In genomic region chr16:12034977-12035376, GRCh38 we compare ENCODE assay signal across 7 cellular contexts. TPM values are rescaled to one million over a fixed set of nuclear protein-coding genes. Genes with fewer than 3 reads are reported as not detected.
DNase-seq lines count a peak whose midpoint lies in the region; ATAC-seq and TF ChIP-seq lines count a peak whose summit lies in the region.
"Not testable (repeated sequence)": the region's sequence is repeated elsewhere in the genome, so short reads cannot be mapped to it uniquely, and the experiment has no call there.

No MANE protein-coding gene starts in this region.

- H3K4me1 ChIP-seq in ascending aorta = not testable (repeated sequence)
- H3K4me1 ChIP-seq in spleen = peaks cover 0 to 65% (median 14%) of the 10 kb centered on the region in 6 donors

- TF ChIP-seq POLR2A in spleen (IDR thresholded peaks at IDR 0.05) = not testable (repeated sequence)

- H3K9me3 Mint-ChIP-seq in Calu3 (ENCODE audit: low read depth, unreplicated experiment); memory B cell: not testable (repeated sequence)

- CTCF ChIA-PET in Calu3 (lab: Charles Lee) = not testable (repeated sequence)

- not testable (repeated sequence) for H3K36me3 ChIP-seq in ascending aorta
- H3K36me3 ChIP-seq in spleen = peaks cover 0 to 29% (median 0%) of the 10 kb centered on the region in 6 donors

- ATAC-seq in HG02610 (IDR thresholded peaks at IDR 0.05; ENCODE audit: unreplicated experiment) (peak; percentile 51), Right ventricle myocardium superior (ENCODE audit: poor library complexity) (peak; percentile 19), memory B cell (ENCODE audit: low read depth) (peak; percentile 42)

- peaks cover 40% of the 10 kb centered on the region for H3K4me1 Mint-ChIP-seq in Calu3 (ENCODE audit: low read depth, unreplicated experiment)
- peaks cover 57% of the 10 kb centered on the region for H3K4me1 Mint-ChIP-seq in memory B cell

- peak overlapping the region; percentile 46 to 65 for H3K27ac ChIP-seq in ascending aorta
- H3K27ac ChIP-seq in spleen = peak overlapping the region in 6 of 8 donors; percentile 57 to 84 (median 74)

- H3K27ac Mint-ChIP-seq in Calu3 (ENCODE audit: unreplicated experiment) (peak overlapping the region; percentile 33), memory B cell (peak overlapping the region; percentile 98)

- DNase-seq in Calu3; ascending aorta (ENCODE audit: low spot score in 2 of 2); Right ventricle myocardium superior; memory B cell (ENCODE audit: low spot score in 2 of 2); spleen: not testable (repeated sequence)
- peak; percentile 21 for DNase-seq in NOMO-1 treated with DMSO at 0.1 percent for 48 hours (lab: John Stamatoyannopoulos, UW; ENCODE audit: unreplicated experiment)

- BruUV-seq in Calu3 (replicated peaks; lab: Mats Ljungman, UMichigan) = not testable (repeated sequence)

- H3K9me3 ChIP-seq in ascending aorta, spleen: not testable (repeated sequence)

- intact Hi-C loops in Calu3 (cut with micrococcal nuclease; ENCODE audit: unreplicated experiment); ascending aorta (cut with DNase I); Right ventricle myocardium superior (cut with DNase I); spleen (cut with DNase I; ENCODE audit: low total_unique reads): not testable (repeated sequence)

- H3K4me3 Mint-ChIP-seq in Calu3 (ENCODE audit: low read depth, unreplicated experiment) = not testable (repeated sequence)
- H3K4me3 Mint-ChIP-seq in memory B cell = peak overlapping the region; percentile 24

- not testable (repeated sequence) for TF ChIP-seq CTCF in Calu3 (IDR thresholded peaks at IDR 0.05; ENCODE audit: unreplicated experiment); ascending aorta (IDR thresholded peaks at IDR 0.05); spleen (IDR thresholded peaks at IDR 0.05 in 8 of 11, conservative IDR thresholded peaks at IDR 0.05 in 3 of 11)

- H3K27me3 Mint-ChIP-seq in Calu3 (ENCODE audit: unreplicated experiment); memory B cell: not testable (repeated sequence)

- H3K27me3 ChIP-seq in ascending aorta; spleen (replicated peaks in 1 of 7): not testable (repeated sequence)

- 34 to 61% (median 48%) methylated on average over 7 of the region's 7 CpGs for WGBS in spleen, 5 donors

- not testable (repeated sequence) for H3K4me3 ChIP-seq in ascending aorta, spleen

- H3K36me3 Mint-ChIP-seq in Calu3 (ENCODE audit: insufficient read depth, unreplicated experiment) (peaks cover 16% of the 10 kb centered on the region), memory B cell (peaks cover 18% of the 10 kb centered on the region)

RNA-seq across cellular contexts. Expression of gene SNX29, which starts 58.4 kb away (rescaled TPM):
- total RNA-seq in Calu3 (2022) (18.5 and 18.7 TPM in 2 replicates), ascending aorta (69.8 TPM), Right ventricle myocardium superior (16.5 TPM), spleen (10 to 100 TPM; 42.5 to 91.9 (median 78.5) TPM)
- polyA plus RNA-seq in spleen = 1 to 10 TPM; 5.7 to 6.9 (median 6.9) TPM
